ENCODE assay signal across 9 cellular contexts in the genomic region with DNA sequence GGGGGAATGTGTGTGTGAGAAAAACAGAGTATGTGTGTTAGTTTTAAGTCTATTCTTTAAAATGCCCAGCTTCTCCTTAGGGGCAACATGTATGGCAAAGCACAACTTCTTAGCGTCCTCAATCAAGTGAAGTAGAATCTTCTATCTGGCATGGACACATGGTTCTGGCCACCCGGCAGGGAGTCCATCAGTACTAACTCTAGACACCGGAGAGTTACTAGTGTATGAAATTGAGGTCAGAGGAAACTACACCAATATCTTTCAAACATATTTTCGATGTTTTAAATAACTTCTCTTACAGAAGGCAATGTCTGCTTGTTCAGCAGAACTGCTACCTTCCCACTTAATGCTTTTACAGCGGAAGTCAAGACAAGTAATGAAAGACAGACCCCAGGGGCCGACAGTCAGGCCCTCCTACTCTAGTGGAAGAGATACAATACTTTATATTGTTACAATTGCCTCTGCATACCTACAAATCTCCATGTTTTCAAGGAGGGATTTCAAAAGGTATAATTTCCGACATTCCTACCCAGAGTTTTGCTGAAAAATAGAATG.
DNase-seq lines count a peak whose midpoint lies in the region; ATAC-seq lines count a peak whose summit lies in the region.
"Had no signal": no experiment of that assay in that cellular context is flagged by ENCODE, and none has a peak within 500 bp of the region (broad histone marks: within the 10 kb centered on the region; RNA-seq: fewer than 3 reads in every experiment).

No MANE protein-coding gene starts in this region.

- H3K4me3 ChIP-seq in HAP-1, result no peak overlapping the region

- peaks cover 5% of the 10 kb centered on the region for H3K36me3 Mint-ChIP-seq in IgD-negative memory B cell
- peaks cover 9% of the 10 kb centered on the region for H3K36me3 Mint-ChIP-seq in activated naive CD8-positive, alpha-beta T cell
- H3K36me3 Mint-ChIP-seq in stimulated activated naive B cell treated with anti-CD40 and anti-IgM and Interleukin-4, amounts not matched to agents 10 μg/mL and 1 μg/mL and 100 μg/mL, for 72 hours, result peaks cover 53 to 77% of the 10 kb centered on the region in 2 donors

- H3K9me3 ChIP-seq in HAP-1, result no peaks in the 10 kb centered on the region

- no peaks in the 10 kb centered on the region for H3K4me1 ChIP-seq in HAP-1

- H3K36me3 ChIP-seq in HAP-1 (replicated peaks), result no peaks in the 10 kb centered on the region

- H3K27me3 ChIP-seq in HAP-1 (ENCODE audit: low read depth), result no peaks in the 10 kb centered on the region

- H3K27ac Mint-ChIP-seq in IgD-negative memory B cell, result peak overlapping the region; percentile 7 to 97 (median 81)
- peak overlapping the region; percentile 94 for H3K27ac Mint-ChIP-seq in activated naive CD8-positive, alpha-beta T cell
- peak overlapping the region; percentile 51 for H3K27ac Mint-ChIP-seq in stimulated activated naive B cell treated with anti-CD40 and anti-IgM and Interleukin-4, amounts not matched to agents 10 μg/mL and 1 μg/mL and 100 μg/mL, for 72 hours

- DNase-seq in iris pigment epithelial cell (ENCODE audit: low read depth) (peak; percentile 50), HAP-1 (ENCODE audit: low spot score in 2 of 2) (no peak), NCI-H187 (lab: John Stamatoyannopoulos, UW) (no peak), 8988T (no peak)
- DNase-seq in stimulated activated naive B cell treated with anti-CD40 and anti-IgM and Interleukin-4, amounts not matched to agents 10 μg/mL and 1 μg/mL and 100 μg/mL, for 72 hours, result no peak
- DNase-seq: NCI-H1436 treated with DMSO at 0.1 percent for 48 hours had no signal

- H3K4me3 Mint-ChIP-seq in IgD-negative memory B cell, result peak overlapping the region; percentile 10 to 81 (median 40)
- H3K4me3 Mint-ChIP-seq in activated naive CD8-positive, alpha-beta T cell, result peak overlapping the region; percentile 65
- peak overlapping the region in 1 of 2 donors; percentile 3 for H3K4me3 Mint-ChIP-seq in stimulated activated naive B cell treated with anti-CD40 and anti-IgM and Interleukin-4, amounts not matched to agents 10 μg/mL and 1 μg/mL and 100 μg/mL, for 72 hours

- no peaks in the 10 kb centered on the region for H3K27me3 Mint-ChIP-seq in IgD-negative memory B cell
- H3K27me3 Mint-ChIP-seq in activated naive CD8-positive, alpha-beta T cell, result no peaks in the 10 kb centered on the region
- no peaks in the 10 kb centered on the region for H3K27me3 Mint-ChIP-seq in stimulated activated naive B cell treated with anti-CD40 and anti-IgM and Interleukin-4, amounts not matched to agents 10 μg/mL and 1 μg/mL and 100 μg/mL, for 72 hours

- H3K9me3 Mint-ChIP-seq in IgD-negative memory B cell, result no peaks in the 10 kb centered on the region
- no peaks in the 10 kb centered on the region for H3K9me3 Mint-ChIP-seq in activated naive CD8-positive, alpha-beta T cell (ENCODE audit: low read depth)
- H3K9me3 Mint-ChIP-seq in stimulated activated naive B cell treated with anti-CD40 and anti-IgM and Interleukin-4, amounts not matched to agents 10 μg/mL and 1 μg/mL and 100 μg/mL, for 72 hours, result peaks cover 2 to 4% of the 10 kb centered on the region in 2 donors

- in situ Hi-C loops in HAP-1 (cut with MboI; ENCODE audit: low sequenced_read_pairs), result loop anchor here (25.0 kb wide), 1 partner anchor 329 kb away; no protein-coding TSS in a partner anchor

- no peak for ATAC-seq in stimulated activated naive B cell treated with anti-CD40 and anti-IgM and Interleukin-4, amounts not matched to agents 10 μg/mL and 1 μg/mL and 100 μg/mL, for 72 hours (replicated peaks)
- ATAC-seq in GM18868 (IDR thresholded peaks at IDR 0.05; ENCODE audit: unreplicated experiment), result no peak

- H3K4me1 Mint-ChIP-seq in IgD-negative memory B cell, result peaks cover 59 to 79% (median 67%) of the 10 kb centered on the region in 3 donors
- peaks cover 99% of the 10 kb centered on the region for H3K4me1 Mint-ChIP-seq in activated naive CD8-positive, alpha-beta T cell (ENCODE audit: low read depth)
- peaks cover 64 to 91% of the 10 kb centered on the region in 2 donors for H3K4me1 Mint-ChIP-seq in stimulated activated naive B cell treated with anti-CD40 and anti-IgM and Interleukin-4, amounts not matched to agents 10 μg/mL and 1 μg/mL and 100 μg/mL, for 72 hours
